1 cellular context compared by ENCODE assay signal in genomic region chr1:47334765-47335435, GRCh38.
TF ChIP-seq lines count a peak whose summit lies in the region.

No MANE protein-coding gene starts in this region.

TF ChIP-seq in GM23338, 12 proteins besides CTCF, POLR2A, EP300 and RAD21 (continued from another document):
- TF ChIP-seq, protein P1, sequence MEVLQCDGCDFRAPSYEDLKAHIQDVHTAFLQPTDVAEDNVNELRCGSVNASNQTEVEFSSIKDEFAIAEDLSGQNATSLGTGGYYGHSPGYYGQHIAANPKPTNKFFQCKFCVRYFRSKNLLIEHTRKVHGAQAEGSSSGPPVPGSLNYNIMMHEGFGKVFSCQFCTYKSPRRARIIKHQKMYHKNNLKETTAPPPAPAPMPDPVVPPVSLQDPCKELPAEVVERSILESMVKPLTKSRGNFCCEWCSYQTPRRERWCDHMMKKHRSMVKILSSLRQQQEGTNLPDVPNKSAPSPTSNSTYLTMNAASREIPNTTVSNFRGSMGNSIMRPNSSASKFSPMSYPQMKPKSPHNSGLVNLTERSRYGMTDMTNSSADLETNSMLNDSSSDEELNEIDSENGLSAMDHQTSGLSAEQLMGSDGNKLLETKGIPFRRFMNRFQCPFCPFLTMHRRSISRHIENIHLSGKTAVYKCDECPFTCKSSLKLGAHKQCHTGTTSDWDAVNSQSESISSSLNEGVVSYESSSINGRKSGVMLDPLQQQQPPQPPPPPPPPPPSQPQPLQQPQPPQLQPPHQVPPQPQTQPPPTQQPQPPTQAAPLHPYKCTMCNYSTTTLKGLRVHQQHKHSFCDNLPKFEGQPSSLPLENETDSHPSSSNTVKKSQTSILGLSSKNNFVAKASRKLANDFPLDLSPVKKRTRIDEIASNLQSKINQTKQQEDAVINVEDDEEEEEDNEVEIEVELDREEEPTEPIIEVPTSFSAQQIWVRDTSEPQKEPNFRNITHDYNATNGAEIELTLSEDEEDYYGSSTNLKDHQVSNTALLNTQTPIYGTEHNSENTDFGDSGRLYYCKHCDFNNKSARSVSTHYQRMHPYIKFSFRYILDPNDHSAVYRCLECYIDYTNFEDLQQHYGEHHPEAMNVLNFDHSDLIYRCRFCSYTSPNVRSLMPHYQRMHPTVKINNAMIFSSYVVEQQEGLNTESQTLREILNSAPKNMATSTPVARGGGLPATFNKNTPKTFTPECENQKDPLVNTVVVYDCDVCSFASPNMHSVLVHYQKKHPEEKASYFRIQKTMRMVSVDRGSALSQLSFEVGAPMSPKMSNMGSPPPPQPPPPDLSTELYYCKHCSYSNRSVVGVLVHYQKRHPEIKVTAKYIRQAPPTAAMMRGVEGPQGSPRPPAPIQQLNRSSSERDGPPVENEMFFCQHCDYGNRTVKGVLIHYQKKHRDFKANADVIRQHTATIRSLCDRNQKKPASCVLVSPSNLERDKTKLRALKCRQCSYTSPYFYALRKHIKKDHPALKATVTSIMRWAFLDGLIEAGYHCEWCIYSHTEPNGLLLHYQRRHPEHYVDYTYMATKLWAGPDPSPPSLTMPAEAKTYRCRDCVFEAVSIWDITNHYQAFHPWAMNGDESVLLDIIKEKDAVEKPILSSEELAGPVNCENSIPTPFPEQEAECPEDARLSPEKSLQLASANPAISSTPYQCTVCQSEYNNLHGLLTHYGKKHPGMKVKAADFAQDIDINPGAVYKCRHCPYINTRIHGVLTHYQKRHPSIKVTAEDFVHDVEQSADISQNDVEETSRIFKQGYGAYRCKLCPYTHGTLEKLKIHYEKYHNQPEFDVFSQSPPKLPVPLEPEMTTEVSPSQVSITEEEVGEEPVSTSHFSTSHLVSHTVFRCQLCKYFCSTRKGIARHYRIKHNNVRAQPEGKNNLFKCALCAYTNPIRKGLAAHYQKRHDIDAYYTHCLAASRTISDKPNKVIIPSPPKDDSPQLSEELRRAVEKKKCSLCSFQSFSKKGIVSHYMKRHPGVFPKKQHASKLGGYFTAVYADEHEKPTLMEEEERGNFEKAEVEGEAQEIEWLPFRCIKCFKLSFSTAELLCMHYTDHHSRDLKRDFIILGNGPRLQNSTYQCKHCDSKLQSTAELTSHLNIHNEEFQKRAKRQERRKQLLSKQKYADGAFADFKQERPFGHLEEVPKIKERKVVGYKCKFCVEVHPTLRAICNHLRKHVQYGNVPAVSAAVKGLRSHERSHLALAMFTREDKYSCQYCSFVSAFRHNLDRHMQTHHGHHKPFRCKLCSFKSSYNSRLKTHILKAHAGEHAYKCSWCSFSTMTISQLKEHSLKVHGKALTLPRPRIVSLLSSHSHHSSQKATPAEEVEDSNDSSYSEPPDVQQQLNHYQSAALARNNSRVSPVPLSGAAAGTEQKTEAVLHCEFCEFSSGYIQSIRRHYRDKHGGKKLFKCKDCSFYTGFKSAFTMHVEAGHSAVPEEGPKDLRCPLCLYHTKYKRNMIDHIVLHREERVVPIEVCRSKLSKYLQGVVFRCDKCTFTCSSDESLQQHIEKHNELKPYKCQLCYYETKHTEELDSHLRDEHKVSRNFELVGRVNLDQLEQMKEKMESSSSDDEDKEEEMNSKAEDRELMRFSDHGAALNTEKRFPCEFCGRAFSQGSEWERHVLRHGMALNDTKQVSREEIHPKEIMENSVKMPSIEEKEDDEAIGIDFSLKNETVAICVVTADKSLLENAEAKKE (CRISPR knock-in tag; IDR thresholded peaks at IDR 0.05), result no peak
- no peak for TF ChIP-seq ZNF114 (CRISPR knock-in tag; IDR thresholded peaks at IDR 0.05)
- no peak for TF ChIP-seq ZNF331 (CRISPR knock-in tag; IDR thresholded peaks at IDR 0.05; ENCODE audit: low read depth)
- no peak for TF ChIP-seq POLR2AphosphoS5 (IDR thresholded peaks at IDR 0.05; ENCODE audit: low read depth)
- no peak for TF ChIP-seq EZH2 (IDR thresholded peaks at IDR 0.05; ENCODE audit: low read depth, unreplicated experiment)
- no peak for TF ChIP-seq JUNB (IDR thresholded peaks at IDR 0.05; ENCODE audit: unreplicated experiment)
TF ChIP-seq in GM23338: peak in this region for 0.
